ENCODE assay signal across 21 cellular contexts in genomic region chr14:76771432-76771980, GRCh38. TPM values are rescaled to one million over a fixed set of nuclear protein-coding genes. Genes with fewer than 3 reads are reported as not detected.
A peak's percentile ranks its signal among the peaks of the same experiment; 100 is the strongest.
DNase-seq lines count a peak whose midpoint lies in the region; ATAC-seq and TF ChIP-seq lines count a peak whose summit lies in the region.
"Had no signal": no experiment of that assay in that cellular context is flagged by ENCODE, and none has a peak within 500 bp of the region (broad histone marks: within the 10 kb centered on the region; RNA-seq: fewer than 3 reads in every experiment).

No MANE protein-coding gene starts in this region.

- H2BK120ac ChIP-seq in H9 (ENCODE audit: low read depth, low read length, poor library complexity, severe bottlenecking), result no peak overlapping the region

- peaks cover 11% of the 10 kb centered on the region for H3K27me3 Mint-ChIP-seq in H9 (ENCODE audit: low read depth)
- no peaks in the 10 kb centered on the region for H3K27me3 Mint-ChIP-seq in activated CD8-positive, alpha-beta memory T cell treated with anti-CD3 and anti-CD28 coated beads, Interleukin-2, amount 10 ng/mL, durations not matched to agents 7 days and 5 days
- H3K27me3 Mint-ChIP-seq: activated naive CD4-positive, alpha-beta T cell treated with anti-CD3 and anti-CD28 coated beads, Interleukin-2, amount 50 U/mL, for 24 hours had no signal

- H3K4me2 ChIP-seq in H9 (ENCODE audit: insufficient read depth, insufficient read length, low read length), result no peak overlapping the region
- H3K4me2 ChIP-seq in smooth muscle cell, result no peak overlapping the region

- no peak overlapping the region for H3K9ac ChIP-seq in H9 (ENCODE audit: extremely low read depth, insufficient read length, low read length)
- no peak overlapping the region for H3K9ac ChIP-seq in smooth muscle cell (ENCODE audit: low read depth)

- H3T11ph ChIP-seq in H9 (ENCODE audit: low read length), result no peak overlapping the region

- no peaks in the 10 kb centered on the region for H3K36me3 ChIP-seq in smooth muscle cell (ENCODE audit: low read depth)
- H3K36me3 ChIP-seq: esophagus squamous epithelium had no signal

- H3F3A ChIP-seq in smooth muscle cell (ENCODE audit: low read depth), result peaks cover 14% of the 10 kb centered on the region

- H3K23me2 ChIP-seq in H9 (ENCODE audit: insufficient read length, low read depth, low read length, poor library complexity, severe bottlenecking), result no peaks in the 10 kb centered on the region

- WGBS in H9 (ENCODE audit: extremely low coverage, insufficient read length, low lambda C conversion rate), result no CpG with 5 or more reads among the region's 9 CpGs
- WGBS in smooth muscle cell (ENCODE audit: low lambda C conversion rate), result 91% methylated on average over 9 of the region's 9 CpGs

- H3K36me3 Mint-ChIP-seq in H9 (ENCODE audit: insufficient read depth in 1 of 3, low read depth in 3 of 3), result peaks cover 0 to 1% (median 0%) of the 10 kb centered on the region in 3 experiments; a peak in 1 of 7 replicates
- no peaks in the 10 kb centered on the region for H3K36me3 Mint-ChIP-seq in activated CD8-positive, alpha-beta memory T cell treated with anti-CD3 and anti-CD28 coated beads, Interleukin-2, amount 10 ng/mL, durations not matched to agents 7 days and 5 days
- H3K36me3 Mint-ChIP-seq: activated naive CD4-positive, alpha-beta T cell treated with anti-CD3 and anti-CD28 coated beads, Interleukin-2, amount 50 U/mL, for 24 hours; memory B cell had no signal

- H3K79me1 ChIP-seq in H9 (ENCODE audit: insufficient read depth, low read depth, low read length, poor library complexity, severe bottlenecking), result no peaks in the 10 kb centered on the region

- H3K23ac ChIP-seq in H9 (ENCODE audit: insufficient read length, low read depth, low read length), result no peak overlapping the region

- no peak overlapping the region for H2AK5ac ChIP-seq in H9 (ENCODE audit: insufficient read length, low read length)

- H3K4ac ChIP-seq in H9 (ENCODE audit: low read depth, low read length), result no peak overlapping the region

- CTCF ChIA-PET in activated CD8-positive, alpha-beta memory T cell treated with anti-CD3 and anti-CD28 coated beads, Interleukin-2, amount 10 ng/mL, durations not matched to agents 7 days and 5 days (lab: Charles Lee), result interaction anchor here (1.3 to 2.7 kb wide), 4 partner anchors 11 to 61 kb away, joined by 4 to 14 read pairs (median 6); no protein-coding TSS in a partner anchor

- H2BK20ac ChIP-seq in H9 (ENCODE audit: low read depth, low read length, poor library complexity, severe bottlenecking), result no peak overlapping the region

- H4K5ac ChIP-seq in H9 (ENCODE audit: insufficient read length, low read depth, low read length), result no peak overlapping the region

- no peak overlapping the region for H2BK5ac ChIP-seq in H9 (ENCODE audit: insufficient read length, low read length)

- H3K14ac ChIP-seq in H9 (ENCODE audit: insufficient read depth, low read length), result no peak overlapping the region

- H3K18ac ChIP-seq in H9 (ENCODE audit: insufficient read length, low read depth, low read length), result no peak overlapping the region

- no peak for ATAC-seq in activated CD8-positive, alpha-beta memory T cell treated with anti-CD3 and anti-CD28 coated beads, Interleukin-2, amount 10 ng/mL, durations not matched to agents 7 days and 5 days
- no peak for ATAC-seq in HG03520 (IDR thresholded peaks at IDR 0.05; ENCODE audit: unreplicated experiment)

- H4K91ac ChIP-seq in H9 (ENCODE audit: insufficient read length, low read depth, low read length), result no peak overlapping the region

- no peaks in the 10 kb centered on the region for H3K9me3 Mint-ChIP-seq in H9
- H3K9me3 Mint-ChIP-seq in activated CD8-positive, alpha-beta memory T cell treated with anti-CD3 and anti-CD28 coated beads, Interleukin-2, amount 10 ng/mL, durations not matched to agents 7 days and 5 days (ENCODE audit: low read depth), result no peaks in the 10 kb centered on the region
- H3K9me3 Mint-ChIP-seq: activated naive CD4-positive, alpha-beta T cell treated with anti-CD3 and anti-CD28 coated beads, Interleukin-2, amount 50 U/mL, for 24 hours; memory B cell; neural crest cell had no signal

- H3K79me2 ChIP-seq in H9 (ENCODE audit: insufficient read depth, low read length) (no peaks in the 10 kb centered on the region), smooth muscle cell (ENCODE audit: low read depth) (peaks cover 21% of the 10 kb centered on the region)

- H4K8ac ChIP-seq in H9 (replicated peaks; ENCODE audit: insufficient read length, low read depth, low read length), result no peak overlapping the region

- no peaks in the 10 kb centered on the region for H3K27me3 ChIP-seq in H9 (ENCODE audit: insufficient read depth, low read length)
- no peaks in the 10 kb centered on the region for H3K27me3 ChIP-seq in smooth muscle cell (ENCODE audit: low read depth)
- H3K27me3 ChIP-seq: esophagus squamous epithelium had no signal

- no peak overlapping the region for H3K56ac ChIP-seq in H9 (ENCODE audit: insufficient read length, low read depth, low read length)

- H3K27ac ChIP-seq in H9 (ENCODE audit: insufficient read length, low read depth, low read length), result no peak overlapping the region
- H3K27ac ChIP-seq in smooth muscle cell (ENCODE audit: low read depth), result peak overlapping the region; percentile 95

- H4K20me1 ChIP-seq in H9 (ENCODE audit: control insufficient read depth, insufficient read depth, insufficient read length) (no peaks in the 10 kb centered on the region), smooth muscle cell (ENCODE audit: low read depth) (peaks cover 8% of the 10 kb centered on the region)

- DNase-seq in H9, result peak; percentile 23
- peak; percentile 35 for DNase-seq in activated CD8-positive, alpha-beta memory T cell treated with anti-CD3 and anti-CD28 coated beads, Interleukin-2, amount 10 ng/mL, durations not matched to agents 7 days and 5 days
- peak; percentile 13 for DNase-seq in islet precursor cell
- DNase-seq in smooth muscle cell (lab: John Stamatoyannopoulos, UW; ENCODE audit: unreplicated experiment), result no peak
- no peak for DNase-seq in retina
- no peak for DNase-seq in NCI-H2081 treated with DMSO at 0.1 percent for 48 hours (lab: John Stamatoyannopoulos, UW)
- no peak for DNase-seq in SW 1271 (lab: John Stamatoyannopoulos, UW)
- DNase-seq: activated T-cell treated with anti-CD3 and anti-CD28 coated beads for 4 hours, AML-193, dermis blood vessel endothelial cell, esophagus squamous epithelium, GDM1, NCI-H146, NCI-H345, SHP77 treated with DMSO at 0.1 percent for 48 hours had no signal

- H3K4me1 ChIP-seq in H9 (ENCODE audit: insufficient read depth, low read length) (peaks cover 7% of the 10 kb centered on the region; the same call in 1 of the 2 replicates), smooth muscle cell (ENCODE audit: low read depth) (peaks cover 32% of the 10 kb centered on the region)

- H3K4me1 Mint-ChIP-seq in H9, result peaks cover 30 to 38% of the 10 kb centered on the region in 2 experiments
- peaks cover 26% of the 10 kb centered on the region for H3K4me1 Mint-ChIP-seq in activated CD8-positive, alpha-beta memory T cell treated with anti-CD3 and anti-CD28 coated beads, Interleukin-2, amount 10 ng/mL, durations not matched to agents 7 days and 5 days

- H2AFZ ChIP-seq in H9 (ENCODE audit: low read length), result no peak overlapping the region
- no peak overlapping the region for H2AFZ ChIP-seq in smooth muscle cell (ENCODE audit: low read depth)

- H3K4me3 ChIP-seq in smooth muscle cell, result no peak overlapping the region
- H3K4me3 ChIP-seq: esophagus squamous epithelium had no signal

- H3K4me3 Mint-ChIP-seq in H9, result no peak overlapping the region
- no peak overlapping the region for H3K4me3 Mint-ChIP-seq in activated CD8-positive, alpha-beta memory T cell treated with anti-CD3 and anti-CD28 coated beads, Interleukin-2, amount 10 ng/mL, durations not matched to agents 7 days and 5 days
- H3K4me3 Mint-ChIP-seq: activated naive CD4-positive, alpha-beta T cell treated with anti-CD3 and anti-CD28 coated beads, Interleukin-2, amount 50 U/mL, for 24 hours; memory B cell had no signal

- no peak overlapping the region for H2BK15ac ChIP-seq in H9 (ENCODE audit: low read depth, low read length)

- H3K27ac Mint-ChIP-seq in H9, result no peak overlapping the region
- no peak overlapping the region for H3K27ac Mint-ChIP-seq in activated CD8-positive, alpha-beta memory T cell treated with anti-CD3 and anti-CD28 coated beads, Interleukin-2, amount 10 ng/mL, durations not matched to agents 7 days and 5 days
- H3K27ac Mint-ChIP-seq: activated naive CD4-positive, alpha-beta T cell treated with anti-CD3 and anti-CD28 coated beads, Interleukin-2, amount 50 U/mL, for 24 hours; memory B cell had no signal

- H2BK12ac ChIP-seq in H9 (ENCODE audit: insufficient read length, low read depth, low read length), result no peak overlapping the region

- H3K9me3 ChIP-seq in H9 (ENCODE audit: control insufficient read depth, low read depth, low read length), result no peaks in the 10 kb centered on the region
- no peaks in the 10 kb centered on the region for H3K9me3 ChIP-seq in smooth muscle cell (replicated peaks; ENCODE audit: low read depth)
- H3K9me3 ChIP-seq: esophagus squamous epithelium had no signal

- TF ChIP-seq CTCF in H9 (conservative IDR thresholded peaks at IDR 0.05), result no peak
- TF ChIP-seq CTCF in smooth muscle cell (IDR thresholded peaks at IDR 0.05; ENCODE audit: borderline replicate concordance, insufficient read depth, poor library complexity, severe bottlenecking), result no peak

RNA-seq across cellular contexts. Expression of gene VASH1, which starts 10.2 kb away (rescaled TPM):
- total RNA-seq in H9 (2021) (5.8 and 6.2 TPM in 2 replicates), smooth muscle cell (23.8 and 25.0 TPM in 2 replicates)
- total RNA-seq in activated CD8-positive, alpha-beta memory T cell treated with anti-CD3 and anti-CD28 coated beads, Interleukin-2, amount 10 ng/mL, durations not matched to agents 7 days and 5 days, result 1 to 10 TPM; 3.3 to 8.1 TPM
- 30.7 and 39.3 TPM in 2 replicates for polyA plus RNA-seq in smooth muscle cell

RNA-seq across cellular contexts. Expression of gene ANGEL1, which starts 41.2 kb away (rescaled TPM):
- total RNA-seq in H9 (2021) (21.5 TPM in 2 replicates), smooth muscle cell (18.1 and 20.4 TPM in 2 replicates)
- 10 to 100 TPM; 12.9 to 14.6 TPM for total RNA-seq in activated CD8-positive, alpha-beta memory T cell treated with anti-CD3 and anti-CD28 coated beads, Interleukin-2, amount 10 ng/mL, durations not matched to agents 7 days and 5 days
- polyA plus RNA-seq in smooth muscle cell, result 8.4 and 9.5 TPM in 2 replicates

RNA-seq across cellular contexts. Expression of gene LRRC74A, which starts 54.7 kb away (rescaled TPM):
- total RNA-seq in H9 (2021) (not detected in 2 replicates), smooth muscle cell (not detected in 2 replicates)
- not detected for total RNA-seq in activated CD8-positive, alpha-beta memory T cell treated with anti-CD3 and anti-CD28 coated beads, Interleukin-2, amount 10 ng/mL, durations not matched to agents 7 days and 5 days
- not detected in 2 replicates for polyA plus RNA-seq in smooth muscle cell
- total RNA-seq: dermis blood vessel endothelial cell, esophagus squamous epithelium, M059J, neural crest cell, renal cortical epithelial cell had no signal

Comparison
In these comparisons a context has a peak if more than half of its experiments do, and no peak if none do; other contexts are left out.
1. DNase-seq: peak in H9 (single experiment), activated CD8-positive, alpha-beta memory T cell treated with anti-CD3 and anti-CD28 coated beads, Interleukin-2, amount 10 ng/mL, durations not matched to agents 7 days and 5 days (single experiment) and islet precursor cell (single experiment); none in smooth muscle cell (single experiment), retina (single experiment), NCI-H2081 treated with DMSO at 0.1 percent for 48 hours (single experiment) and SW 1271 (0 of 2).